ENCODE assay signal across 1 cellular context in genomic region chr17:76498886-76499667, GRCh38.
TF ChIP-seq lines count a peak whose summit lies in the region.

No MANE protein-coding gene starts in this region.

TF ChIP-seq in endothelial cell of umbilical vein, 7 proteins besides CTCF, POLR2A, EP300 and RAD21:
- TF ChIP-seq EZH2 (IDR thresholded peaks at IDR 0.05; ENCODE audit: borderline replicate concordance, low read depth, low read length, severe bottlenecking) (no peak), JUN (IDR thresholded peaks at IDR 0.05; ENCODE audit: borderline replicate concordance, insufficient read depth, insufficient read length, low read depth) (no peak), POLR2AphosphoS5 (IDR thresholded peaks at IDR 0.05; ENCODE audit: insufficient read depth, low read depth, low read length) (no peak), GATA2 (IDR thresholded peaks at IDR 0.05; ENCODE audit: insufficient read depth, insufficient read length, low read depth, low read length) (no peak), FOS (IDR thresholded peaks at IDR 0.05; ENCODE audit: borderline replicate concordance, insufficient read depth, low read length) (no peak), MYC (IDR thresholded peaks at IDR 0.05; ENCODE audit: low read depth, low read length) (no peak), MAX (IDR thresholded peaks at IDR 0.05; ENCODE audit: insufficient read depth, insufficient read length) (no peak)
